In the genomic region with DNA sequence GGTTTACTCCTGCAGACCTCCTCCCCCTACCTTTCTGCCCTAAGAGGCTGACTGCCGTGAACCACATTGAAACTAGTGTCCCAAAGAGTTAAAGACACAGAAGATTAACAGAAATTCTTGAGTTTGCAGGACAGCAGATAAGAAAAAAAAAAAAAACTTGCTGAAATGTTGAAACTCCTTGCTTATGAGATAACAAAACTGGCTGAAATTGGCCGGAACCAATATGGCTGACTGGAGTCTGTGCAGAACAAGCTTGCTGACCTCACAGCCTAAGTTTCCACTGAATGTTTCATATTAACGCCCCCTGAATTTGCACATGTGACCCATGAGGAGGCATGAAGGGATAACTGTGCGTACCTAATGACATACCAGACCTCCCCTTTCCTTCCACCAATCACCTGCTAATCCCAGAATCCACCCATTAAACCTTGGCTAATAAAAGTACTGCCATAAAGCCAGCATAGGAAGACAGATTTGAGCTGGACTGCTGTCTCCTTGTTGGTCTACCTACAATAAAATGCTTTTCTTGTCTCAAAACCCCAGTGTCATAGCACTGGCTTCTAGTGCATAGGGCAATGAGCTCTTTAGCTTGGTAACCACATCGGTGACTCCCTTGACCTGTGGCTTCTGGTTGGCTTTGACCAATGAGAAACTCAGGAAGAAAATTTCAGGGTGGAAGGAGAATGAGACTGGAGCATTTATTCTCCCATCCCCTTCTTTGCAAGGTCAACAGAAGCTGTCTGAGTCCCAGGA, we compare ENCODE assay signal across 20 cellular contexts.
"Had no signal": no experiment of that assay in that cellular context is flagged by ENCODE, and none has a peak within 500 bp of the region (broad histone marks: within the 10 kb centered on the region; RNA-seq: fewer than 3 reads in every experiment).

No MANE protein-coding gene starts in this region.

- H3K4me1 Mint-ChIP-seq: activated B cell treated with CpG ODN at 0.5 μM for 24 hours; activated CD4-positive, alpha-beta memory T cell treated with anti-CD3 and anti-CD28 coated beads, Interleukin-2, amount 10 ng/mL, durations not matched to agents 7 days and 5 days; activated CD8-positive, alpha-beta memory T cell treated with anti-CD3 and anti-CD28 coated beads, Interleukin-2, amount 10 ng/mL, durations not matched to agents 7 days and 5 days; activated naive CD8-positive, alpha-beta T cell treated with anti-CD3 and anti-CD28 coated beads for 36 hours; activated T-helper 17 cell treated with anti-CD3 and anti-CD28 coated beads, Interleukin-2, amount 50 U/mL, for 72 hours; central memory CD8-positive, alpha-beta T cell; memory B cell; naive B cell had no signal

- H3K27me3 Mint-ChIP-seq: activated B cell treated with CpG ODN at 0.5 μM for 24 hours had no signal

- H3K27me3 ChIP-seq: brain microvascular endothelial cell, gastroesophageal sphincter, heart right ventricle, suprapubic skin, transverse colon, uterus had no signal

- H3K36me3 ChIP-seq: brain microvascular endothelial cell, gastroesophageal sphincter, heart right ventricle, suprapubic skin, transverse colon, uterus had no signal

- H3K9me3 Mint-ChIP-seq: activated B cell treated with CpG ODN at 0.5 μM for 24 hours; activated CD4-positive, alpha-beta memory T cell treated with anti-CD3 and anti-CD28 coated beads, Interleukin-2, amount 10 ng/mL, durations not matched to agents 7 days and 5 days; activated T-helper 17 cell treated with anti-CD3 and anti-CD28 coated beads, Interleukin-2, amount 50 U/mL, for 72 hours; central memory CD8-positive, alpha-beta T cell; memory B cell had no signal

- H3K27ac Mint-ChIP-seq: activated B cell treated with CpG ODN at 0.5 μM for 24 hours; activated CD4-positive, alpha-beta memory T cell treated with anti-CD3 and anti-CD28 coated beads, Interleukin-2, amount 10 ng/mL, durations not matched to agents 7 days and 5 days; activated CD8-positive, alpha-beta memory T cell treated with anti-CD3 and anti-CD28 coated beads, Interleukin-2, amount 10 ng/mL, durations not matched to agents 7 days and 5 days; activated naive CD8-positive, alpha-beta T cell treated with anti-CD3 and anti-CD28 coated beads for 36 hours; activated T-helper 17 cell treated with anti-CD3 and anti-CD28 coated beads, Interleukin-2, amount 50 U/mL, for 72 hours; memory B cell; naive B cell had no signal

- H3K4me3 ChIP-seq: gastroesophageal sphincter, heart right ventricle, suprapubic skin, transverse colon, uterus had no signal

- H3K9me3 ChIP-seq: gastroesophageal sphincter, heart right ventricle, suprapubic skin, transverse colon, uterus had no signal

- H3K4me3 Mint-ChIP-seq: activated B cell treated with CpG ODN at 0.5 μM for 24 hours; activated CD4-positive, alpha-beta memory T cell treated with anti-CD3 and anti-CD28 coated beads, Interleukin-2, amount 10 ng/mL, durations not matched to agents 7 days and 5 days; activated CD8-positive, alpha-beta memory T cell treated with anti-CD3 and anti-CD28 coated beads, Interleukin-2, amount 10 ng/mL, durations not matched to agents 7 days and 5 days; activated naive CD8-positive, alpha-beta T cell treated with anti-CD3 and anti-CD28 coated beads for 36 hours; activated T-helper 17 cell treated with anti-CD3 and anti-CD28 coated beads, Interleukin-2, amount 50 U/mL, for 72 hours; central memory CD8-positive, alpha-beta T cell; memory B cell; naive B cell had no signal

- H3K27ac ChIP-seq: brain microvascular endothelial cell, gastroesophageal sphincter, suprapubic skin, transverse colon, uterus had no signal

- DNase-seq: activated B cell treated with CpG ODN at 0.5 μM for 24 hours; activated CD4-positive, alpha-beta memory T cell treated with anti-CD3 and anti-CD28 coated beads, Interleukin-2, amount 10 ng/mL, durations not matched to agents 7 days and 5 days; activated CD4-positive, alpha-beta T cell treated with anti-CD3 and anti-CD28 coated beads for 4 hours; activated CD8-positive, alpha-beta memory T cell treated with anti-CD3 and anti-CD28 coated beads, Interleukin-2, amount 10 ng/mL, durations not matched to agents 7 days and 5 days; activated naive CD4-positive, alpha-beta T cell; activated naive CD8-positive, alpha-beta T cell treated with anti-CD3 and anti-CD28 coated beads for 36 hours; cortex of kidney; naive B cell; stimulated activated naive CD8-positive, alpha-beta T cell treated with anti-CD3 and anti-CD28 coated beads, Interleukin-15, Interleukin-2, amounts not matched to agents 100 U/mL and 50 U/mL, for 24 hours; SW 1271; T-helper 2 cell; uterus had no signal

- H3K36me3 Mint-ChIP-seq: activated CD8-positive, alpha-beta memory T cell treated with anti-CD3 and anti-CD28 coated beads, Interleukin-2, amount 10 ng/mL, durations not matched to agents 7 days and 5 days; activated naive CD8-positive, alpha-beta T cell treated with anti-CD3 and anti-CD28 coated beads for 36 hours; memory B cell; naive B cell had no signal

- H3K4me1 ChIP-seq: transverse colon, uterus had no signal
